ENCODE assay signal across 1 cellular context in genomic region chr22:37324340-37325023, GRCh38.
TF ChIP-seq lines count a peak whose summit lies in the region.

No MANE protein-coding gene starts in this region.

TF ChIP-seq in HepG2, 621 proteins besides CTCF, POLR2A, EP300 and RAD21:
- TF ChIP-seq ZNF629 (CRISPR knock-in tag; conservative IDR thresholded peaks at IDR 0.05) = peak; percentile 81
- no peak for TF ChIP-seq NFATC3 (CRISPR knock-in tag; IDR thresholded peaks at IDR 0.05)
